19 cellular contexts compared by ENCODE assay signal in the genomic region with DNA sequence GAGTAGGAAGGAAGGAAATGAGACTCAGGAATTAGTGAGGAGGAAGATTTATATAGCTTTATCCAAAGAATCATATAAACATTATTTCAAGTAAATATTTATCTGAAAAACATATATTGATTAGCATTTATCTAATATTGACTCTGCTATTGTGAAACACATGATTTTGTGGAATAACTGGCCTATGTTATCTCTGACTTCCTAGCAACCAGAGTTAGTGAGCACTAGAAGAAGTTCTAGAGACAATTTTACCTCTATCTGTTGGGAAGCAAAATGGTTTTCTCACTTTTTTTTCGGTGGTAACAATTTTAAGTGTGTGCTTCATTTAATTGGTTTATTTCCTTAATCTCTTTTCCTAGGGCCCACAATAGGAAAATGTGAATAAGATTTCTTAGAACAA. TPM values are rescaled to one million over a fixed set of nuclear protein-coding genes. Genes with fewer than 3 reads are reported as not detected.
DNase-seq lines count a peak whose midpoint lies in the region; ATAC-seq and TF ChIP-seq lines count a peak whose summit lies in the region.
"Had no signal": no experiment of that assay in that cellular context is flagged by ENCODE, and none has a peak within 500 bp of the region (broad histone marks: within the 10 kb centered on the region; RNA-seq: fewer than 3 reads in every experiment).

No MANE protein-coding gene starts in this region.

- no peaks in the 10 kb centered on the region for H4K20me1 ChIP-seq in IMR-90 (ENCODE audit: insufficient read depth, low read length)
- no peaks in the 10 kb centered on the region for H4K20me1 ChIP-seq in fibroblast of lung (ENCODE audit: control insufficient read depth, extremely low read depth, insufficient read depth, low read length)

- H3K9me3 ChIP-seq in IMR-90 (ENCODE audit: control insufficient read depth, insufficient read depth, low read length), result no peaks in the 10 kb centered on the region
- H3K9me3 ChIP-seq in fibroblast of lung (ENCODE audit: control insufficient read depth, insufficient read depth, low read depth, low read length), result no peaks in the 10 kb centered on the region
- H3K9me3 ChIP-seq in skeletal muscle satellite cell (replicated peaks; ENCODE audit: low read length), result no peaks in the 10 kb centered on the region
- H3K9me3 ChIP-seq: Caco-2, Peyer's patch had no signal

- no peak for TF ChIP-seq CTCF in IMR-90 (conservative IDR thresholded peaks at IDR 0.05; ENCODE audit: low read depth, low read length)
- TF ChIP-seq CTCF in fibroblast of lung (conservative IDR thresholded peaks at IDR 0.05 in 1 of 2, IDR thresholded peaks at IDR 0.05 in 1 of 2; ENCODE audit: low read depth in 1 of 2, low read length in 2 of 2), result no peak
- no peak for TF ChIP-seq CTCF in WTC11 (IDR thresholded peaks at IDR 0.05)

- intact Hi-C loops in activated CD4-positive, alpha-beta T cell treated with anti-CD3 and anti-CD28 coated beads, Interleukin-2, amount 10 ng/mL, durations not matched to agents 24 days and 14 days (cut with micrococcal nuclease), result no loop called here
- intact Hi-C loops in IMR-90 (cut with micrococcal nuclease), result no loop called here

- in situ Hi-C loops in IMR-90 (cut with MboI; ENCODE audit: low sequenced_read_pairs), result no loop called here

- no peak for DNase-seq in activated CD4-positive, alpha-beta T cell treated with anti-CD3 and anti-CD28 coated beads, Interleukin-2, amount 10 ng/mL, durations not matched to agents 24 days and 14 days
- DNase-seq in activated CD4-positive, alpha-beta T cell treated with anti-CD3 and anti-CD28 coated beads, Interleukin-2, amount 50 U/mL, for 1 hour, result no peak
- DNase-seq in IMR-90 (no peak), fibroblast of lung (ENCODE audit: low read depth in 2 of 2) (no peak), WTC11 (ENCODE audit: low spot score) (no peak), H7 (no peak), immature natural killer cell (no peak)
- DNase-seq: 8988T, Caco-2, Karpas-422, MM.1S, NCI-H1105 treated with DMSO at 0.1 percent for 48 hours, NCI-H1930, NCI-H2171, NCI-H446 treated with DMSO at 0.1 percent for 48 hours, NCI-H748 treated with DMSO at 0.1 percent for 48 hours, Peyer's patch had no signal

- H3K4me1 ChIP-seq in IMR-90 (ENCODE audit: control insufficient read depth, insufficient read depth, low read length), result no peaks in the 10 kb centered on the region; the same call in 1 of the 2 replicates
- H3K4me1 ChIP-seq in fibroblast of lung (ENCODE audit: control insufficient read depth, extremely low read depth, insufficient read depth, low read length), result peaks cover 14% of the 10 kb centered on the region
- H3K4me1 ChIP-seq in skeletal muscle satellite cell (ENCODE audit: control insufficient read depth, insufficient read depth, low read length), result peaks cover 46% of the 10 kb centered on the region
- H3K4me1 ChIP-seq: Caco-2 had no signal

- POLR2A ChIA-PET in IMR-90 (lab: Charles Lee; ENCODE audit: unreplicated experiment), result no interaction called here
- POLR2A ChIA-PET in WTC11 (lab: Charles Lee), result no interaction called here

- H3K14ac ChIP-seq in IMR-90 (replicated peaks; ENCODE audit: low read depth, low read length), result no peak overlapping the region

- no peak overlapping the region for H4K91ac ChIP-seq in IMR-90 (ENCODE audit: insufficient read depth, low read depth, low read length)

- H3K27ac Mint-ChIP-seq in activated CD4-positive, alpha-beta T cell treated with anti-CD3 and anti-CD28 coated beads, Interleukin-2, amount 10 ng/mL, durations not matched to agents 24 days and 14 days, result peak overlapping the region; percentile 7
- no peak overlapping the region for H3K27ac Mint-ChIP-seq in WTC11
- peak overlapping the region in 1 of 6 donors; percentile 43 for H3K27ac Mint-ChIP-seq in immature natural killer cell

- H3K4me1 Mint-ChIP-seq in activated CD4-positive, alpha-beta T cell treated with anti-CD3 and anti-CD28 coated beads, Interleukin-2, amount 10 ng/mL, durations not matched to agents 24 days and 14 days, result peaks cover 47% of the 10 kb centered on the region
- peaks cover 33% of the 10 kb centered on the region for H3K4me1 Mint-ChIP-seq in WTC11
- peaks cover 22 to 64% of the 10 kb centered on the region in 2 donors for H3K4me1 Mint-ChIP-seq in immature natural killer cell

- H3K79me2 ChIP-seq in fibroblast of lung (ENCODE audit: control insufficient read depth, insufficient read depth, low read length), result peaks cover 40% of the 10 kb centered on the region

- no peak overlapping the region for H2BK20ac ChIP-seq in IMR-90 (ENCODE audit: low read depth, low read length)

- H3K27me3 Mint-ChIP-seq in activated CD4-positive, alpha-beta T cell treated with anti-CD3 and anti-CD28 coated beads, Interleukin-2, amount 10 ng/mL, durations not matched to agents 24 days and 14 days, result no peaks in the 10 kb centered on the region
- H3K27me3 Mint-ChIP-seq in WTC11 (ENCODE audit: low read depth), result no peaks in the 10 kb centered on the region
- no peaks in the 10 kb centered on the region for H3K27me3 Mint-ChIP-seq in immature natural killer cell (ENCODE audit: low read depth in 3 of 3)

- H3K9ac ChIP-seq in IMR-90 (ENCODE audit: low read depth, low read length), result no peak overlapping the region
- H3K9ac ChIP-seq in fibroblast of lung (ENCODE audit: insufficient read depth, low read length), result no peak overlapping the region
- H3K9ac ChIP-seq in skeletal muscle satellite cell (ENCODE audit: low read depth, low read length), result peak overlapping the region; percentile 79

- CTCF ChIA-PET in IMR-90 (lab: Yijun Ruan, JAX), result no interaction called here
- CTCF ChIA-PET in WTC11 (lab: Charles Lee), result no interaction called here

- H2BK120ac ChIP-seq in IMR-90 (ENCODE audit: low read depth, low read length), result no peak overlapping the region

- no peak overlapping the region for H2AK9ac ChIP-seq in IMR-90 (replicated peaks; ENCODE audit: low read depth, low read length, poor library complexity)

- H3K79me1 ChIP-seq in IMR-90 (ENCODE audit: low read depth in 1 of 2, low read length in 2 of 2), result peaks cover 12 to 59% of the 10 kb centered on the region in 2 experiments; a peak in 3 of 4 replicates

- no CpG with 5 or more reads among the region's 1 CpG for WGBS in IMR-90 (ENCODE audit: extremely low coverage in 2 of 2, insufficient read length in 1 of 2), 2 experiments

- H3K27me3 ChIP-seq in IMR-90 (ENCODE audit: control insufficient read depth, insufficient read depth, low read length), result no peaks in the 10 kb centered on the region
- no peaks in the 10 kb centered on the region for H3K27me3 ChIP-seq in fibroblast of lung (ENCODE audit: control insufficient read depth, insufficient read depth, low read length)
- no peaks in the 10 kb centered on the region for H3K27me3 ChIP-seq in skeletal muscle satellite cell (ENCODE audit: control insufficient read depth, insufficient read depth, low read length)
- H3K27me3 ChIP-seq in H7 (ENCODE audit: control insufficient read depth, insufficient read depth, low read length), result no peaks in the 10 kb centered on the region
- H3K27me3 ChIP-seq: Peyer's patch had no signal

- H3K18ac ChIP-seq in IMR-90 (ENCODE audit: low read depth, low read length), result no peak overlapping the region

- H4K5ac ChIP-seq in IMR-90 (ENCODE audit: low read depth, low read length), result no peak overlapping the region

- TF ChIP-seq POLR2A in IMR-90 (IDR thresholded peaks at IDR 0.05; ENCODE audit: low read depth, low read length), result no peak

- no peaks in the 10 kb centered on the region for H3K9me1 ChIP-seq in IMR-90 (ENCODE audit: insufficient read depth, low read length)

- H2AFZ ChIP-seq in IMR-90 (replicated peaks; ENCODE audit: low read length, poor library complexity), result no peak overlapping the region
- H2AFZ ChIP-seq in fibroblast of lung (ENCODE audit: low read length), result no peak overlapping the region

- H3K4me2 ChIP-seq in IMR-90 (ENCODE audit: low read depth, low read length) (no peak overlapping the region), fibroblast of lung (ENCODE audit: extremely low read depth, insufficient read depth, low read length) (no peak overlapping the region), skeletal muscle satellite cell (ENCODE audit: low read length) (peak overlapping the region; percentile 82)

- no peak overlapping the region for H3K4me3 Mint-ChIP-seq in activated CD4-positive, alpha-beta T cell treated with anti-CD3 and anti-CD28 coated beads, Interleukin-2, amount 10 ng/mL, durations not matched to agents 24 days and 14 days
- H3K4me3 Mint-ChIP-seq in WTC11 (no peak overlapping the region), immature natural killer cell (no peak overlapping the region)

- H3K36me3 Mint-ChIP-seq in activated CD4-positive, alpha-beta T cell treated with anti-CD3 and anti-CD28 coated beads, Interleukin-2, amount 10 ng/mL, durations not matched to agents 24 days and 14 days (ENCODE audit: low read depth), result peaks cover 77% of the 10 kb centered on the region
- no peaks in the 10 kb centered on the region for H3K36me3 Mint-ChIP-seq in WTC11
- H3K36me3 Mint-ChIP-seq in immature natural killer cell, result peaks cover 7 to 49% (median 26%) of the 10 kb centered on the region in 3 donors

- ATAC-seq in IMR-90 (ENCODE audit: low read depth) (no peak), WTC11 (no peak)

- H3K56ac ChIP-seq in IMR-90 (ENCODE audit: extremely low read depth, insufficient read depth, low read length), result no peak overlapping the region

- dilution Hi-C loops in IMR-90 (cut with HindIII; ENCODE audit: low sequenced_read_pairs, unreplicated experiment), result no loop called here

- H3K4me3 ChIP-seq in IMR-90 (ENCODE audit: insufficient read depth, low read depth, low read length), result no peak overlapping the region
- no peak overlapping the region for H3K4me3 ChIP-seq in fibroblast of lung (replicated peaks in 1 of 4; ENCODE audit: control extremely low read depth in 1 of 4, insufficient read depth in 1 of 4, low read depth in 3 of 4, low read length in 4 of 4)
- no peak overlapping the region for H3K4me3 ChIP-seq in skeletal muscle satellite cell (ENCODE audit: low read length)
- no peak overlapping the region for H3K4me3 ChIP-seq in H7 (ENCODE audit: insufficient read depth, low read depth, low read length)
- H3K4me3 ChIP-seq: Peyer's patch had no signal

- peaks cover 11% of the 10 kb centered on the region for H3K9me3 Mint-ChIP-seq in activated CD4-positive, alpha-beta T cell treated with anti-CD3 and anti-CD28 coated beads, Interleukin-2, amount 10 ng/mL, durations not matched to agents 24 days and 14 days
- H3K9me3 Mint-ChIP-seq in WTC11 (no peaks in the 10 kb centered on the region), immature natural killer cell (peaks cover 0 to 1% (median 0%) of the 10 kb centered on the region in 6 donors)

- H2BK5ac ChIP-seq in IMR-90 (ENCODE audit: low read depth, low read length, poor library complexity, severe bottlenecking), result peak overlapping the region; percentile 93

- H3K36me3 ChIP-seq in IMR-90 (ENCODE audit: control insufficient read depth, insufficient read depth, low read length), result peaks cover 3% of the 10 kb centered on the region
- H3K36me3 ChIP-seq in fibroblast of lung (ENCODE audit: control insufficient read depth, insufficient read depth, low read length), result no peaks in the 10 kb centered on the region
- peaks cover 11% of the 10 kb centered on the region for H3K36me3 ChIP-seq in skeletal muscle satellite cell (ENCODE audit: insufficient read depth, low read length)
- no peaks in the 10 kb centered on the region for H3K36me3 ChIP-seq in H7 (replicated peaks; ENCODE audit: control insufficient read depth, insufficient read depth, low read length)
- H3K36me3 ChIP-seq: Peyer's patch had no signal

- H2BK15ac ChIP-seq in IMR-90 (ENCODE audit: low read depth, low read length), result no peak overlapping the region

- H2AK5ac ChIP-seq in IMR-90 (ENCODE audit: low read depth, low read length), result no peak overlapping the region

- no peak overlapping the region for H3K23ac ChIP-seq in IMR-90 (ENCODE audit: low read depth, low read length)

- no peak overlapping the region for H4K8ac ChIP-seq in IMR-90 (ENCODE audit: low read depth in 2 of 2, low read length in 2 of 2)

- H3K27ac ChIP-seq in IMR-90 (ENCODE audit: insufficient read depth, low read length), result no peak overlapping the region; the same call in 1 of the 2 replicates
- H3K27ac ChIP-seq in fibroblast of lung (ENCODE audit: insufficient read depth, low read length), result peak overlapping the region; percentile 29
- H3K27ac ChIP-seq: C4-2B had no signal

- H3K4ac ChIP-seq in IMR-90 (ENCODE audit: low read depth, low read length), result no peak overlapping the region

- TF ChIP-seq RAD21 in IMR-90 (IDR thresholded peaks at IDR 0.05; ENCODE audit: low read length), result no peak

- BruUV-seq in IMR-90 (replicated peaks; lab: Mats Ljungman, UMichigan), result no TSS peak

RNA-seq across cellular contexts. Expression of gene MDFIC, which starts 21.6 kb away (rescaled TPM):
- total RNA-seq in activated CD4-positive, alpha-beta T cell treated with anti-CD3 and anti-CD28 coated beads, Interleukin-2, amount 10 ng/mL, durations not matched to agents 24 days and 14 days, result 172 and 175 TPM in 2 replicates
- total RNA-seq in IMR-90 (2012; rRNA removed) (29.7 and 35.0 TPM in 2 replicates), fibroblast of lung (41.6 and 67.4 TPM in 2 replicates), WTC11 (2021) (7.4 to 8.4 TPM (median 8.3 TPM) in 3 replicates)
- polyA plus RNA-seq in IMR-90 (2012; rRNA removed) (16.9 and 18.1 TPM in 2 replicates), fibroblast of lung (38.7 and 46.3 TPM in 2 replicates), immature natural killer cell (10 to 100 TPM; 20.3 to 40.5 (median 26.8) TPM)
- polyA plus RNA-seq in IMR-90 (2012; cell fraction: cytosol; rRNA removed), result 7.5 and 10.8 TPM in 2 replicates
- polyA plus RNA-seq in IMR-90 (2012; cell fraction: nucleus; rRNA removed; ENCODE audit: low replicate concordance), result 2.9 and 8.2 TPM in 2 replicates
- 39.1 and 50.9 TPM in 2 replicates for polyA plus RNA-seq in fibroblast of lung (2012)
- polyA minus RNA-seq in fibroblast of lung (ENCODE audit: low replicate concordance), result 3.7 and 23.6 TPM in 2 replicates
- total RNA-seq in skeletal muscle satellite cell (2012; rRNA removed), result 32.7 and 34.3 TPM in 2 replicates
- 14.4 and 16.8 TPM in 2 replicates for total RNA-seq in H7 (2014; rRNA removed; shearing (Covaris generic))
